Comparison of ENCODE assay signal across 23 cellular contexts in the genomic region with DNA sequence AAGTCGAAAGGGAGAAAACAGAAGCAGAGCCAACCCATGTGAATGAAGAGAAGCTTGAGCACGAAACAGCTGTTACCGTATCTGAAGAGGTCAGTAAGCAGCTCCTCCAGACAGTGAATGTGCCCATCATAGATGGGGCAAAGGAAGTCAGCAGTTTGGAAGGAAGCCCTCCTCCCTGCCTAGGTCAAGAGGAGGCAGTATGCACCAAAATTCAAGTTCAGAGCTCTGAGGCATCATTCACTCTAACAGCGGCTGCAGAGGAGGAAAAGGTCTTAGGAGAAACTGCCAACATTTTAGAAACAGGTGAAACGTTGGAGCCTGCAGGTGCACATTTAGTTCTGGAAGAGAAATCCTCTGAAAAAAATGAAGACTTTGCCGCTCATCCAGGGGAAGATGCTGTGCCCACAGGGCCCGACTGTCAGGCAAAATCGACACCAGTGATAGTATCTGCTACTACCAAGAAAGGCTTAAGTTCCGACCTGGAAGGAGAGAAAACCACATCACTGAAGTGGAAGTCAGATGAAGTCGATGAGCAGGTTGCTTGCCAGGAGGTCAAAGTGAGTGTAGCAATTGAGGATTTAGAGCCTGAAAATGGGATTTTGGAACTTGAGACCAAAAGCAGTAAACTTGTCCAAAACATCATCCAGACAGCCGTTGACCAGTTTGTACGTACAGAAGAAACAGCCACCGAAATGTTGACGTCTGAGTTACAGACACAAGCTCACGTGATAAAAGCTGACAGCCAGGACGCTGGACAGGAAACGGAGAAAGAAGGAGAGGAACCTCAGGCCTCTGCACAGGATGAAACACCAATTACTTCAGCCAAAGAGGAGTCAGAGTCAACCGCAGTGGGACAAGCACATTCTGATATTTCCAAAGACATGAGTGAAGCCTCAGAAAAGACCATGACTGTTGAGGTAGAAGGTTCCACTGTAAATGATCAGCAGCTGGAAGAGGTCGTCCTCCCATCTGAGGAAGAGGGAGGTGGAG. TPM values are rescaled to one million over a fixed set of nuclear protein-coding genes. Genes with fewer than 3 reads are reported as not detected.
DNase-seq lines count a peak whose midpoint lies in the region; FAIRE-seq and TF ChIP-seq lines count a peak whose summit lies in the region.
"Had no signal": no experiment of that assay in that cellular context is flagged by ENCODE, and none has a peak within 500 bp of the region (broad histone marks: within the 10 kb centered on the region; RNA-seq: fewer than 3 reads in every experiment).

No MANE protein-coding gene starts in this region.

- TSS peak; percentile 8 for BruUV-seq in mammary epithelial cell (replicated peaks; lab: Mats Ljungman, UMichigan)
- BruUV-seq in MCF 10A (replicated peaks; lab: Mats Ljungman, UMichigan) = no TSS peak
- TSS peak; percentile 3 for BruUV-seq in endothelial cell of umbilical vein (replicated peaks; lab: Mats Ljungman, UMichigan)

- no peaks in the 10 kb centered on the region for H3K9me1 ChIP-seq in endothelial cell of umbilical vein (replicated peaks; ENCODE audit: control insufficient read depth, extremely low read depth, insufficient read depth, low read length)

- intact Hi-C loops in mammary epithelial cell (cut with micrococcal nuclease) (no loop called here), MCF 10A (cut with micrococcal nuclease) (no loop called here), endothelial cell of umbilical vein (cut with micrococcal nuclease) (no loop called here)

- CTCF ChIA-PET in mammary epithelial cell (lab: Charles Lee; ENCODE audit: low non-redundant PET) (no interaction called here), MCF 10A (lab: Yijun Ruan, JAX) (interaction anchor here (0.6 to 1.2 kb wide), 4 partner anchors 28 to 461 kb away, joined by 3 to 6 read pairs (median 4); no protein-coding TSS in a partner anchor), endothelial cell of umbilical vein (lab: Charles Lee) (interaction anchor here (1.6 kb wide), 1 partner anchor 461 kb away, joined by 5 read pairs; no protein-coding TSS in a partner anchor)

- DNase-seq in mammary epithelial cell (no peak), MCF 10A (ENCODE audit: unreplicated experiment) (no peak), endothelial cell of umbilical vein (ENCODE audit: low read depth, low spot score) (no peak), NCI-H446 (lab: John Stamatoyannopoulos, UW) (no peak), GM19239 (ENCODE audit: insufficient read length, low spot score) (no peak)
- DNase-seq in activated effector memory CD4-positive, alpha-beta T cell treated with anti-CD3 and anti-CD28 coated beads, Interleukin-2, amount 50 U/mL, for 16 hours = no peak
- DNase-seq: BE2C; CD4-positive, CD25-positive, alpha-beta regulatory T cell; COR-L47; DMS 273 treated with DMSO at 0.1 percent for 48 hours; DND-41; HCEC 1CT; NCI-H1417; NCI-H187; NCI-H2107; NCI-H2227 treated with DMSO at 0.1 percent for 48 hours; NCI-H524 treated with DMSO at 0.1 percent for 48 hours had no signal

- H3K9me3 ChIP-seq in mammary epithelial cell (replicated peaks; ENCODE audit: insufficient read depth, low read length) (no peaks in the 10 kb centered on the region), endothelial cell of umbilical vein (replicated peaks; ENCODE audit: control insufficient read depth, insufficient read depth, low read length) (no peaks in the 10 kb centered on the region)
- H3K9me3 ChIP-seq: BE2C had no signal

- H3K4me1 Mint-ChIP-seq in MCF 10A (ENCODE audit: insufficient read depth, unreplicated experiment) = no peaks in the 10 kb centered on the region
- H3K4me1 Mint-ChIP-seq: GM23338 had no signal

- no peak overlapping the region for H3K27ac Mint-ChIP-seq in MCF 10A (ENCODE audit: low read depth, unreplicated experiment)
- H3K27ac Mint-ChIP-seq: CD4-positive, CD25-positive, alpha-beta regulatory T cell; GM23338 had no signal

- H3K4me1 ChIP-seq in mammary epithelial cell (ENCODE audit: insufficient read depth, low read length) (no peaks in the 10 kb centered on the region), endothelial cell of umbilical vein (ENCODE audit: control insufficient read depth, extremely low read depth, insufficient read depth, low read length) (peaks cover 10% of the 10 kb centered on the region), rectal smooth muscle tissue (ENCODE audit: control insufficient read depth, insufficient read depth, low read length) (no peaks in the 10 kb centered on the region)
- H3K4me1 ChIP-seq: BE2C had no signal

- H3K27me3 ChIP-seq in mammary epithelial cell (ENCODE audit: insufficient read depth, low read length) (no peaks in the 10 kb centered on the region), endothelial cell of umbilical vein (ENCODE audit: control insufficient read depth in 2 of 2, insufficient read depth in 2 of 2, low read length in 2 of 2) (no peaks in the 10 kb centered on the region), rectal smooth muscle tissue (ENCODE audit: control insufficient read depth, insufficient read depth, low read length) (no peaks in the 10 kb centered on the region)
- H3K27me3 ChIP-seq: BE2C had no signal

- in situ Hi-C loops in mammary epithelial cell (cut with MboI; ENCODE audit: low sequenced_read_pairs in 2 of 2) = no loop called here

- H2AFZ ChIP-seq in mammary epithelial cell (ENCODE audit: low read depth, low read length) (no peak overlapping the region), endothelial cell of umbilical vein (ENCODE audit: low read depth, low read length) (no peak overlapping the region)
- H2AFZ ChIP-seq: GM23338 had no signal

- no peak overlapping the region for H3K4me3 ChIP-seq in mammary epithelial cell (replicated peaks in 1 of 3; ENCODE audit: insufficient read depth in 1 of 3, low read depth in 2 of 3, low read length in 3 of 3)
- no peak overlapping the region for H3K4me3 ChIP-seq in endothelial cell of umbilical vein (replicated peaks in 1 of 3; ENCODE audit: insufficient read depth in 1 of 3, low read depth in 1 of 3, low read length in 3 of 3)
- H3K4me3 ChIP-seq in rectal smooth muscle tissue (ENCODE audit: low read length) = no peak overlapping the region
- H3K4me3 ChIP-seq: GM23338, SK-N-MC had no signal

- no peak overlapping the region for H3K27ac ChIP-seq in mammary epithelial cell (ENCODE audit: insufficient read depth, low read depth, low read length)
- H3K27ac ChIP-seq in endothelial cell of umbilical vein (ENCODE audit: insufficient read depth, low read depth, low read length) = no peak overlapping the region
- H3K27ac ChIP-seq in rectal smooth muscle tissue (ENCODE audit: low read depth, low read length) = peak overlapping the region; percentile 14
- H3K27ac ChIP-seq: KMS-11, SK-N-MC had no signal

- H3K27me3 Mint-ChIP-seq in MCF 10A (ENCODE audit: insufficient read depth, unreplicated experiment) = no peaks in the 10 kb centered on the region
- H3K27me3 Mint-ChIP-seq: CD4-positive, CD25-positive, alpha-beta regulatory T cell had no signal

- H3K4me2 ChIP-seq in mammary epithelial cell (ENCODE audit: insufficient read depth, low read depth, low read length) (no peak overlapping the region), endothelial cell of umbilical vein (ENCODE audit: insufficient read depth, low read length) (no peak overlapping the region)
- H3K4me2 ChIP-seq: GM23338, KMS-11 had no signal

- H3K36me3 Mint-ChIP-seq in MCF 10A (ENCODE audit: insufficient read depth, unreplicated experiment) = no peaks in the 10 kb centered on the region

- H3K36me3 ChIP-seq in mammary epithelial cell (ENCODE audit: insufficient read depth, low read length) (peaks cover 2% of the 10 kb centered on the region), endothelial cell of umbilical vein (ENCODE audit: control insufficient read depth in 2 of 2, extremely low read depth in 1 of 2, insufficient read depth in 2 of 2, low read length in 2 of 2) (peaks cover 12 to 33% of the 10 kb centered on the region in 2 experiments), rectal smooth muscle tissue (ENCODE audit: control insufficient read depth, insufficient read depth, low read length) (peaks cover 12% of the 10 kb centered on the region)
- H3K36me3 ChIP-seq: BE2C had no signal

- peak; percentile 54 for FAIRE-seq in endothelial cell of umbilical vein (lab: Jason Lieb, UNC)
- no peak for FAIRE-seq in GM19239 (lab: Jason Lieb, UNC)
- FAIRE-seq: RCC 7860 had no signal

- H4K20me1 ChIP-seq in mammary epithelial cell (ENCODE audit: insufficient read depth, low read length) (no peaks in the 10 kb centered on the region), endothelial cell of umbilical vein (replicated peaks; ENCODE audit: control insufficient read depth, extremely low read depth, insufficient read depth, low read length) (no peaks in the 10 kb centered on the region)

- 92% methylated on average over 19 of the region's 19 CpGs for WGBS in mammary epithelial cell (ENCODE audit: low coverage, missing lambda C conversion rate)

- POLR2A ChIA-PET in MCF 10A (lab: Yijun Ruan, JAX) = no interaction called here
- POLR2A ChIA-PET in endothelial cell of umbilical vein (lab: Charles Lee) = no interaction called here

- H3K79me2 ChIP-seq in mammary epithelial cell (ENCODE audit: insufficient read depth, low read length) = no peaks in the 10 kb centered on the region
- H3K79me2 ChIP-seq in endothelial cell of umbilical vein (ENCODE audit: control insufficient read depth, insufficient read depth, low read length) = peaks cover 11% of the 10 kb centered on the region

- dilution Hi-C loops in mammary epithelial cell (cut with HindIII; ENCODE audit: low sequenced_read_pairs) = no loop called here
- dilution Hi-C loops in endothelial cell of umbilical vein (cut with MboI; ENCODE audit: extremely low pct_ligation_motif_present, low sequenced_read_pairs) = no loop called here

- no peaks in the 10 kb centered on the region for H3K9me3 Mint-ChIP-seq in MCF 10A (ENCODE audit: unreplicated experiment)
- H3K9me3 Mint-ChIP-seq: CD4-positive, CD25-positive, alpha-beta regulatory T cell; GM23338 had no signal

- no peak overlapping the region for H3K9ac ChIP-seq in mammary epithelial cell (ENCODE audit: insufficient read depth, low read length)
- H3K9ac ChIP-seq in endothelial cell of umbilical vein (replicated peaks; ENCODE audit: extremely low read depth, insufficient read depth, low read length) = no peak overlapping the region
- no peak overlapping the region for H3K9ac ChIP-seq in rectal smooth muscle tissue (ENCODE audit: low read length)
- H3K9ac ChIP-seq: KMS-11 had no signal

- no peak for TF ChIP-seq CTCF in mammary epithelial cell (conservative IDR thresholded peaks at IDR 0.05 in 1 of 2, IDR thresholded peaks at IDR 0.05 in 1 of 2; ENCODE audit: extremely low read depth in 1 of 2, insufficient read depth in 1 of 2, low read depth in 1 of 2, low read length in 2 of 2)
- no peak for TF ChIP-seq CTCF in MCF 10A (IDR thresholded peaks at IDR 0.05; ENCODE audit: unreplicated experiment)
- no peak for TF ChIP-seq CTCF in endothelial cell of umbilical vein (IDR thresholded peaks at IDR 0.05; ENCODE audit: extremely low read depth in 1 of 2, insufficient read depth in 1 of 2, low read depth in 1 of 2, low read length in 2 of 2)

- no peak overlapping the region for H3K4me3 Mint-ChIP-seq in MCF 10A (ENCODE audit: unreplicated experiment)
- H3K4me3 Mint-ChIP-seq: CD4-positive, CD25-positive, alpha-beta regulatory T cell; GM23338 had no signal

- TF ChIP-seq POLR2A in endothelial cell of umbilical vein (IDR thresholded peaks at IDR 0.05; ENCODE audit: low read depth, low read length) = no peak

RNA-seq across cellular contexts. Expression of a gene that starts 38.7 kb away (rescaled TPM):
- 10 to 100 TPM in 1 of 2 donors, 1 to 10 TPM in 1; 5.0 to 16.1 TPM for total RNA-seq in mammary epithelial cell
- polyA plus RNA-seq in mammary epithelial cell = 14.6 TPM
- polyA minus RNA-seq in mammary epithelial cell = 22.4 TPM
- 10.7 and 15.6 TPM in 2 replicates for total RNA-seq in MCF 10A (2022)
- 25.0 TPM for polyA plus RNA-seq in PFSK-1 (2012; ENCODE audit: insufficient read length, low read depth)
- total RNA-seq in endothelial cell of umbilical vein = 13.1 and 13.6 TPM in 2 replicates
- polyA plus RNA-seq in endothelial cell of umbilical vein = 11.3 and 11.8 TPM in 2 replicates
- 13.3 and 15.3 TPM in 2 replicates for polyA plus RNA-seq in endothelial cell of umbilical vein (2011; cell fraction: cytosol; rRNA removed)
- polyA plus RNA-seq in endothelial cell of umbilical vein (2011; cell fraction: nucleus; rRNA removed) = 10.3 and 10.4 TPM in 2 replicates
- polyA plus RNA-seq in endothelial cell of umbilical vein (2012) = 8.1 and 13.4 TPM in 2 replicates
- polyA minus RNA-seq in endothelial cell of umbilical vein = 21.8 and 23.6 TPM in 2 replicates
- polyA minus RNA-seq in endothelial cell of umbilical vein (2011; cell fraction: cytosol; rRNA and poly(A)+ RNA removed) = 13.7 TPM
- polyA minus RNA-seq in endothelial cell of umbilical vein (2011; cell fraction: nucleus; rRNA and poly(A)+ RNA removed) = 6.4 and 8.0 TPM in 2 replicates
